Comparison of ENCODE assay signal across 19 cellular contexts in the genomic region with DNA sequence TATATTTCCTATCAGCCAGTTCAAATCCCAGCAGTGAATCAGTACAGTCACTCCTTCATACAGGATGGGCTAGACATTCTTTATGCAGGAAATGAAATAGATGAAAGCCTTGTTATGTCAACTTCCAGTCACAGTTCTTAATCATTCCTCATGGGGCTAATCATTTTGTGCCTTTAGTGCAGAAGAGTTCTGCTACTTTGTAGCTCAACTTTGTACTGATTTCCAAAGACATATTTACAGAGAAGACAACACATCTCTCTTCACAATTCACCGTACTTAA.
DNase-seq lines count a peak whose midpoint lies in the region; ATAC-seq and TF ChIP-seq lines count a peak whose summit lies in the region.
"Had no signal": no experiment of that assay in that cellular context is flagged by ENCODE, and none has a peak within 500 bp of the region (broad histone marks: within the 10 kb centered on the region; RNA-seq: fewer than 3 reads in every experiment).

No MANE protein-coding gene starts in this region.

- H3K27me3 ChIP-seq in PC-3 (ENCODE audit: low read length): no peaks in the 10 kb centered on the region
- H3K27me3 ChIP-seq in endodermal cell (ENCODE audit: control insufficient read depth, insufficient read depth, low read length, poor library complexity, severe bottlenecking): no peaks in the 10 kb centered on the region
- no peaks in the 10 kb centered on the region for H3K27me3 ChIP-seq in neural progenitor cell
- no peaks in the 10 kb centered on the region for H3K27me3 ChIP-seq in dorsolateral prefrontal cortex
- H3K27me3 ChIP-seq: foreskin keratinocyte, SJSA1, suprapubic skin had no signal

- intact Hi-C loops in PC-3 (cut with micrococcal nuclease): no loop called here
- intact Hi-C loops in dorsolateral prefrontal cortex (cut with DNase I): no loop called here

- CTCF ChIA-PET in PC-3 (lab: Charles Lee): no interaction called here

- H3K27me3 Mint-ChIP-seq in endodermal cell (ENCODE audit: insufficient read depth): peaks cover 25% of the 10 kb centered on the region
- peaks cover 2% of the 10 kb centered on the region for H3K27me3 Mint-ChIP-seq in neural progenitor cell (ENCODE audit: insufficient read depth, low read depth)
- H3K27me3 Mint-ChIP-seq: CD4-positive, alpha-beta memory T cell had no signal

- H3K27ac Mint-ChIP-seq in endodermal cell: no peak overlapping the region
- H3K27ac Mint-ChIP-seq in neural progenitor cell: no peak overlapping the region
- H3K27ac Mint-ChIP-seq: CD4-positive, alpha-beta memory T cell; WTC11 had no signal

- H3K36me3 Mint-ChIP-seq in endodermal cell (ENCODE audit: low read depth): no peaks in the 10 kb centered on the region
- H3K36me3 Mint-ChIP-seq in neural progenitor cell: no peaks in the 10 kb centered on the region
- H3K36me3 Mint-ChIP-seq: CD4-positive, alpha-beta memory T cell; WTC11 had no signal

- H3K79me2 ChIP-seq in PC-3 (ENCODE audit: low read length) (no peaks in the 10 kb centered on the region), neural progenitor cell (ENCODE audit: low read depth) (no peaks in the 10 kb centered on the region)

- H3K36me3 ChIP-seq in PC-3 (ENCODE audit: low read depth, low read length): no peaks in the 10 kb centered on the region
- no peaks in the 10 kb centered on the region for H3K36me3 ChIP-seq in endodermal cell (ENCODE audit: control insufficient read depth, insufficient read depth, low read length)
- H3K36me3 ChIP-seq in neural progenitor cell: no peaks in the 10 kb centered on the region
- H3K36me3 ChIP-seq: SJSA1, suprapubic skin had no signal

- H3K9ac ChIP-seq in PC-3 (ENCODE audit: low read length) (no peak overlapping the region), endodermal cell (ENCODE audit: extremely low read depth, low read length, poor library complexity, severe bottlenecking) (no peak overlapping the region), neural progenitor cell (no peak overlapping the region)

- peak; percentile 54 for ATAC-seq in PC-3
- ATAC-seq: foreskin keratinocyte, HCT116, WTC11 had no signal

- DNase-seq in Daoy (ENCODE audit: low read depth): peak; percentile 16
- no peak for DNase-seq in PC-3
- DNase-seq in endodermal cell: no peak
- no peak for DNase-seq in neural progenitor cell (ENCODE audit: low spot score)
- DNase-seq in NOMO-1 treated with DMSO at 0.1 percent for 48 hours (lab: John Stamatoyannopoulos, UW; ENCODE audit: unreplicated experiment): no peak
- no peak for DNase-seq in dorsolateral prefrontal cortex
- no peak for DNase-seq in Kasumi-1 (lab: John Stamatoyannopoulos, UW)
- no peak for DNase-seq in NCI-H2107 treated with DMSO at 0.1 percent for 48 hours (lab: John Stamatoyannopoulos, UW; ENCODE audit: unreplicated experiment)
- DNase-seq: activated CD4-positive, alpha-beta T cell treated with anti-CD3 and anti-CD28 coated beads, Interleukin-2, amount 50 U/mL, for 48 hours; CD4-positive, alpha-beta memory T cell; KBM-7; NCI-H1048; PC-9; T-helper 2 cell had no signal

- TF ChIP-seq CTCF in PC-3 (conservative IDR thresholded peaks at IDR 0.05; ENCODE audit: low read depth, low read length) (no peak), endodermal cell (conservative IDR thresholded peaks at IDR 0.05) (no peak), neural progenitor cell (IDR thresholded peaks at IDR 0.05) (no peak), dorsolateral prefrontal cortex (IDR thresholded peaks at IDR 0.05 in 54 of 56, conservative IDR thresholded peaks at IDR 0.05 in 2 of 56; ENCODE audit: low read depth in 1 of 56, partially characterized antibody in 56 of 56) (no peak)

- H3F3A ChIP-seq in PC-3 (ENCODE audit: low read length, unreplicated experiment) (no peaks in the 10 kb centered on the region), neural progenitor cell (ENCODE audit: low read depth) (no peaks in the 10 kb centered on the region)

- H3K9me3 Mint-ChIP-seq in endodermal cell (no peaks in the 10 kb centered on the region), neural progenitor cell (no peaks in the 10 kb centered on the region)
- H3K9me3 Mint-ChIP-seq: WTC11 had no signal

- H3K9me3 ChIP-seq in PC-3 (ENCODE audit: low read length) (no peaks in the 10 kb centered on the region), endodermal cell (ENCODE audit: control insufficient read depth, low read length) (no peaks in the 10 kb centered on the region), neural progenitor cell (ENCODE audit: low read depth) (no peaks in the 10 kb centered on the region)
- H3K9me3 ChIP-seq: SJSA1, suprapubic skin had no signal

- H2AFZ ChIP-seq in PC-3 (ENCODE audit: low read length) (no peak overlapping the region), neural progenitor cell (replicated peaks) (peak overlapping the region; percentile 21)
- H2AFZ ChIP-seq: PC-9 had no signal

- 0 out of 2 replicates have a peak, but pooled peaks cover 3% of the 10 kb centered on the region for H3K9me2 ChIP-seq in PC-3 (replicated peaks; ENCODE audit: low read length)

- H3K4me3 ChIP-seq in PC-3 (ENCODE audit: low read length) (no peak overlapping the region), endodermal cell (ENCODE audit: low read length) (peak overlapping the region; percentile 6), neural progenitor cell (no peak overlapping the region), dorsolateral prefrontal cortex (no peak overlapping the region)
- H3K4me3 ChIP-seq: PC-9, SJSA1, suprapubic skin had no signal

- H3K4me3 Mint-ChIP-seq in endodermal cell: no peak overlapping the region
- H3K4me3 Mint-ChIP-seq in neural progenitor cell: no peak overlapping the region
- H3K4me3 Mint-ChIP-seq: CD4-positive, alpha-beta memory T cell; WTC11 had no signal

- H4K20me1 ChIP-seq in PC-3 (ENCODE audit: low read length) (no peaks in the 10 kb centered on the region), neural progenitor cell (ENCODE audit: low read depth) (no peaks in the 10 kb centered on the region)

- H3K4me2 ChIP-seq in PC-3 (ENCODE audit: low read length) (no peak overlapping the region), neural progenitor cell (no peak overlapping the region)
- H3K4me2 ChIP-seq: PC-9 had no signal

- POLR2A ChIA-PET in PC-3 (lab: Charles Lee; ENCODE audit: unreplicated experiment): no interaction called here

- BruUV-seq in PC-3 (replicated peaks; lab: Mats Ljungman, UMichigan): no TSS peak

- H3K4me1 Mint-ChIP-seq in endodermal cell (peaks cover 22% of the 10 kb centered on the region), neural progenitor cell (peaks cover 14% of the 10 kb centered on the region)
- H3K4me1 Mint-ChIP-seq: CD4-positive, alpha-beta memory T cell had no signal

- WGBS in endodermal cell (ENCODE audit: insufficient coverage in 1 of 2, insufficient read length in 1 of 2), 2 experiments: 100% methylated on average over 1 of the region's 1 CpG; no CpG with 5 or more reads in 1 of the 2 experiments

- H3K27ac ChIP-seq in PC-3 (ENCODE audit: low read length): no peak overlapping the region
- H3K27ac ChIP-seq in endodermal cell (ENCODE audit: low read depth, low read length): no peak overlapping the region
- H3K27ac ChIP-seq in neural progenitor cell: peak overlapping the region; percentile 11
- peak overlapping the region in 17 of 59 donors; percentile 1 to 58 (median 10) for H3K27ac ChIP-seq in dorsolateral prefrontal cortex
- H3K27ac ChIP-seq: foreskin keratinocyte, PC-9, SJSA1, suprapubic skin had no signal

- H3K4me1 ChIP-seq in PC-3 (ENCODE audit: insufficient read depth, low read length): no peaks in the 10 kb centered on the region
- peaks cover 8% of the 10 kb centered on the region for H3K4me1 ChIP-seq in endodermal cell (ENCODE audit: control insufficient read depth, insufficient read depth, low read length)
- peaks cover 13% of the 10 kb centered on the region for H3K4me1 ChIP-seq in neural progenitor cell
- H3K4me1 ChIP-seq: SJSA1, suprapubic skin had no signal
